Comparison of ENCODE assay signal across 19 cellular contexts in genomic region chr18:50377061-50377798, GRCh38. TPM values are rescaled to one million over a fixed set of nuclear protein-coding genes. Genes with fewer than 3 reads are reported as not detected.
"Had no signal": no experiment of that assay in that cellular context is flagged by ENCODE, and none has a peak within 500 bp of the region (broad histone marks: within the 10 kb centered on the region; RNA-seq: fewer than 3 reads in every experiment).

No MANE protein-coding gene starts in this region.

- H3K9me3 ChIP-seq: spleen, thoracic aorta had no signal

- H2AFZ ChIP-seq: hepatocyte had no signal

- H3K36me3 ChIP-seq: brain microvascular endothelial cell, thoracic aorta had no signal

- ATAC-seq: activated CD8-positive, alpha-beta T cell treated with anti-CD3 and anti-CD28 coated beads, Interleukin-2, amount 10 ng/mL, durations not matched to agents 7 days and 5 days; naive thymus-derived CD4-positive, alpha-beta T cell; stimulated activated naive B cell treated with anti-CD40 and anti-IgM and Interleukin-4, amounts not matched to agents 10 μg/mL and 1 μg/mL and 100 μg/mL, for 72 hours had no signal

- H3K27me3 ChIP-seq: brain microvascular endothelial cell, dorsolateral prefrontal cortex, hepatocyte, spleen had no signal

- FAIRE-seq: colon had no signal

- H3K27ac ChIP-seq: brain microvascular endothelial cell, dorsolateral prefrontal cortex, hepatocyte, spleen, thoracic aorta had no signal

- H3K4me3 ChIP-seq: dorsolateral prefrontal cortex, hepatocyte, spleen, thoracic aorta had no signal

- DNase-seq: activated CD4-positive, alpha-beta T cell treated with anti-CD3 and anti-CD28 coated beads, Interleukin-2, amount 10 ng/mL, durations not matched to agents 7 days and 5 days; activated CD4-positive, CD25-positive, alpha-beta regulatory T cell; activated CD8-positive, alpha-beta T cell treated with anti-CD3 and anti-CD28 coated beads, Interleukin-2, amount 10 ng/mL, durations not matched to agents 7 days and 5 days; activated naive CD4-positive, alpha-beta T cell treated with Interleukin-2 at 50 U/mL for 16 hours; activated T-cell treated with anti-CD3 and anti-CD28 coated beads, Interleukin-2, amount 50 U/mL, for 24 hours; aorta; brain microvascular endothelial cell; central memory CD4-positive, alpha-beta T cell; dorsolateral prefrontal cortex; mesendoderm; naive thymus-derived CD4-positive, alpha-beta T cell; posterior cingulate gyrus; spleen; stimulated activated CD4-positive, alpha-beta T cell treated with anti-CD3 and anti-CD28 coated beads, Interleukin-4, amount 100 ng/mL, for 4 hours; stimulated activated naive B cell treated with anti-CD40 and anti-IgM and Interleukin-4, amounts not matched to agents 10 μg/mL and 1 μg/mL and 100 μg/mL, for 72 hours; T1000 had no signal

RNA-seq across cellular contexts. Expression of gene SKA1, which starts 2.4 kb away (rescaled TPM):
- total RNA-seq: thoracic aorta had no signal
